24 cellular contexts compared by ENCODE assay signal in the genomic region with DNA sequence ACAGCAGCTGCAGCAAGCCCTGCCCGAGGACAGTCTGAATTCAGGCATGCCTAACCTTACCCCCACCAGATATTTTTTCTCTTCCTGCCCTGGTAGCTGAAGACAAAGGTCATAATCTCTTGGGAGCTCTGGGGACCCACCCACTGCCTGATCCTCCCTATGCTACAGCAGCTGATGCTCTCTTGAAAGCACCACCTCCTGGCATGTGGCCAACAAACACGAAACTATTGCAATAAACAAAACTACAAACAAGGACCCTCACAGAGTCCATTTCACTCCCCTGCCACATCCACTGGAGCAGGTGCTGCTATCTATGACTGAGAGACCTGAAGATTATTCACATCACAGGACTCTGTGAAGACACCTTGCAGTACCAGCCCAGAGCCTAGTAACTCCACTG.
"Had no signal": no experiment of that assay in that cellular context is flagged by ENCODE, and none has a peak within 500 bp of the region (broad histone marks: within the 10 kb centered on the region; RNA-seq: fewer than 3 reads in every experiment).

No MANE protein-coding gene starts in this region.

- H3K4me1 Mint-ChIP-seq: activated B cell treated with CpG ODN at 0.5 μM for 24 hours; activated naive CD8-positive, alpha-beta T cell treated with anti-CD3 and anti-CD28 coated beads for 36 hours; activated T-helper 17 cell treated with anti-CD3 and anti-CD28 coated beads, Interleukin-2, amount 50 U/mL, for 72 hours; immature natural killer cell; memory B cell; stimulated activated naive CD8-positive, alpha-beta T cell treated with anti-CD3 and anti-CD28 coated beads, Interleukin-15, amount 100 ng/mL, for 72 hours had no signal

- H3K27me3 ChIP-seq: cardiac muscle cell, esophagus squamous epithelium, heart right ventricle, right atrium auricular region, upper lobe of right lung had no signal

- H3K36me3 ChIP-seq: cardiac muscle cell, esophagus squamous epithelium, heart right ventricle, prostate gland, right atrium auricular region, thoracic aorta, upper lobe of right lung had no signal

- H3K27ac ChIP-seq: cardiac muscle cell, esophagus squamous epithelium, heart right ventricle, prostate gland, right atrium auricular region, skin epidermis, thoracic aorta, upper lobe of right lung had no signal

- H3K27ac Mint-ChIP-seq: activated B cell treated with CpG ODN at 0.5 μM for 24 hours; activated CD8-positive, alpha-beta T cell treated with anti-CD3 and anti-CD28 coated beads for 36 hours; activated naive CD8-positive, alpha-beta T cell treated with anti-CD3 and anti-CD28 coated beads for 36 hours; activated T-helper 17 cell treated with anti-CD3 and anti-CD28 coated beads, Interleukin-2, amount 50 U/mL, for 72 hours; effector memory CD8-positive, alpha-beta T cell; immature natural killer cell; memory B cell; stimulated activated naive CD8-positive, alpha-beta T cell treated with anti-CD3 and anti-CD28 coated beads, Interleukin-15, amount 100 ng/mL, for 72 hours had no signal

- H3K4me1 ChIP-seq: esophagus squamous epithelium, heart right ventricle, prostate gland, right atrium auricular region, upper lobe of right lung had no signal

- H3K9me3 ChIP-seq: prostate gland, thoracic aorta, upper lobe of right lung had no signal

- H3K27me3 Mint-ChIP-seq: activated B cell treated with CpG ODN at 0.5 μM for 24 hours; activated CD8-positive, alpha-beta T cell treated with anti-CD3 and anti-CD28 coated beads for 36 hours; activated naive CD8-positive, alpha-beta T cell treated with anti-CD3 and anti-CD28 coated beads for 36 hours; activated T-helper 17 cell treated with anti-CD3 and anti-CD28 coated beads, Interleukin-2, amount 50 U/mL, for 72 hours; effector memory CD8-positive, alpha-beta T cell; memory B cell; stimulated activated naive CD8-positive, alpha-beta T cell treated with anti-CD3 and anti-CD28 coated beads, Interleukin-15, amount 100 ng/mL, for 72 hours had no signal

- DNase-seq: activated B cell treated with CpG ODN at 0.5 μM for 24 hours; activated CD4-positive, alpha-beta T cell treated with anti-CD3 and anti-CD28 coated beads for 4 hours; activated CD8-positive, alpha-beta T cell treated with anti-CD3 and anti-CD28 coated beads for 36 hours; activated naive CD4-positive, alpha-beta T cell; activated naive CD8-positive, alpha-beta T cell treated with anti-CD3 and anti-CD28 coated beads for 36 hours; activated T-cell treated with anti-CD3 and anti-CD28 coated beads, Interleukin-2, amount 50 U/mL, for 1 hour; effector memory CD8-positive, alpha-beta T cell; esophagus squamous epithelium; heart right ventricle; immature natural killer cell; kidney glomerular epithelial cell; left ventricle myocardium superior; stimulated activated CD4-positive, alpha-beta T cell treated with anti-CD3 and anti-CD28 coated beads, Interleukin-15, amount 100 ng/mL, for 24 hours; stimulated activated CD4-positive, alpha-beta T cell treated with anti-CD3 and anti-CD28 coated beads, Interleukin-2, amount 100 ng/mL, for 48 hours; stimulated activated naive CD8-positive, alpha-beta T cell treated with anti-CD3 and anti-CD28 coated beads, Interleukin-15, amount 100 ng/mL, for 72 hours; T-helper 9 cell; upper lobe of right lung had no signal

- H3K4me3 ChIP-seq: cardiac muscle cell, esophagus squamous epithelium, heart right ventricle, prostate gland, right atrium auricular region, skin epidermis, thoracic aorta, upper lobe of right lung had no signal

- H3K4me3 Mint-ChIP-seq: activated B cell treated with CpG ODN at 0.5 μM for 24 hours; activated CD8-positive, alpha-beta T cell treated with anti-CD3 and anti-CD28 coated beads for 36 hours; activated naive CD8-positive, alpha-beta T cell treated with anti-CD3 and anti-CD28 coated beads for 36 hours; activated T-helper 17 cell treated with anti-CD3 and anti-CD28 coated beads, Interleukin-2, amount 50 U/mL, for 72 hours; effector memory CD8-positive, alpha-beta T cell; immature natural killer cell; memory B cell; stimulated activated naive CD8-positive, alpha-beta T cell treated with anti-CD3 and anti-CD28 coated beads, Interleukin-15, amount 100 ng/mL, for 72 hours had no signal

- H3K36me3 Mint-ChIP-seq: activated naive CD8-positive, alpha-beta T cell treated with anti-CD3 and anti-CD28 coated beads for 36 hours; immature natural killer cell; memory B cell had no signal

- ATAC-seq: activated CD8-positive, alpha-beta T cell treated with anti-CD3 and anti-CD28 coated beads for 36 hours; activated T-helper 17 cell treated with anti-CD3 and anti-CD28 coated beads, Interleukin-2, amount 50 U/mL, for 72 hours; effector memory CD8-positive, alpha-beta T cell; heart right ventricle; left ventricle myocardium superior; stimulated activated naive CD8-positive, alpha-beta T cell treated with anti-CD3 and anti-CD28 coated beads, Interleukin-15, amount 100 ng/mL, for 72 hours; upper lobe of right lung had no signal
